In genomic region chr1:118958140-118958539, GRCh38 we compare ENCODE assay signal across 29 cellular contexts. TPM values are rescaled to one million over a fixed set of nuclear protein-coding genes. Genes with fewer than 3 reads are reported as not detected.
"Had no signal": no experiment of that assay in that cellular context is flagged by ENCODE, and none has a peak within 500 bp of the region (broad histone marks: within the 10 kb centered on the region; RNA-seq: fewer than 3 reads in every experiment).

No MANE protein-coding gene starts in this region.

- H3K27ac ChIP-seq: brain microvascular endothelial cell, coronary artery, dorsolateral prefrontal cortex, gastroesophageal sphincter, WERI-Rb-1 had no signal

- H3K4me1 ChIP-seq: gastroesophageal sphincter had no signal

- ATAC-seq: activated CD4-positive, CD25-positive, alpha-beta regulatory T cell treated with anti-CD3 and anti-CD28 coated beads, Interleukin-2, amount 50 U/mL, for 24 hours; activated CD8-positive, alpha-beta T cell treated with anti-CD3 and anti-CD28 coated beads for 36 hours; esophagus mucosa; gastroesophageal sphincter; T-helper 17 cell had no signal

- H3K9me3 ChIP-seq: gastroesophageal sphincter had no signal

- H3K4me3 ChIP-seq: coronary artery, dorsolateral prefrontal cortex, gastroesophageal sphincter had no signal

- DNase-seq: activated B cell treated with CpG ODN at 0.5 μM for 24 hours; activated CD4-positive, alpha-beta T cell treated with anti-CD3 and anti-CD28 coated beads for 48 hours; activated CD4-positive, alpha-beta T cell treated with anti-CD3 and anti-CD28 coated beads, Interleukin-2, amount 50 U/mL, for 1 hour; activated CD4-positive, alpha-beta T cell treated with anti-CD3 and anti-CD28 coated beads, Interleukin-2, amount 50 U/mL, for 48 hours; activated CD8-positive, alpha-beta memory T cell treated with anti-CD3 and anti-CD28 coated beads for 24 hours; activated CD8-positive, alpha-beta T cell treated with anti-CD3 and anti-CD28 coated beads for 36 hours; activated effector memory CD4-positive, alpha-beta T cell treated with anti-CD3 and anti-CD28 coated beads, Interleukin-2, amount 50 U/mL, for 16 hours; activated naive CD4-positive, alpha-beta T cell treated with anti-CD3 and anti-CD28 coated beads, Interleukin-2, amount 10 ng/mL, durations not matched to agents 7 days and 5 days; activated T-cell treated with anti-CD3 and anti-CD28 coated beads, Interleukin-2, amount 50 U/mL, for 48 hours; amniotic stem cell; anterior cingulate cortex; brain microvascular endothelial cell; dorsolateral prefrontal cortex; effector memory CD4-positive, alpha-beta T cell; endodermal cell; foreskin fibroblast; T-helper 1 cell; T-helper 17 cell; T1000; WERI-Rb-1 had no signal

- H3K27me3 ChIP-seq: brain microvascular endothelial cell had no signal

- H3K36me3 ChIP-seq: brain microvascular endothelial cell, gastroesophageal sphincter, WERI-Rb-1 had no signal

RNA-seq across cellular contexts. Expression of gene TBX15, which starts 30.0 kb away (rescaled TPM):
- total RNA-seq: activated CD8-positive, alpha-beta T cell treated with anti-CD3 and anti-CD28 coated beads for 36 hours; activated T-helper 1 cell treated with anti-CD3 and anti-CD28 coated beads, Interleukin-12 subunit alpha, Interleukin-12 subunit beta, Interleukin-2, Interleukin-4 antibody, amounts not matched to agents 30 ng/mL and 10 ng/mL and 1 ng/mL, durations not matched to agents 14 hours and 24 hours and 36 hours; activated T-helper 2 cell treated with anti-CD3 and anti-CD28 coated beads, Interferon-gamma antibody, Interleukin-2, Interleukin-4, amounts not matched to agents 10 μg/mL and 5 μg/mL and 100 μg/mL, durations not matched to agents 14 hours and 24 hours and 36 hours; bronchial epithelial cell; epithelial cell of proximal tubule; esophagus mucosa; glomerular endothelial cell; T-helper 17 cell had no signal
